Comparison of ENCODE assay signal across 9 cellular contexts in genomic region chr18:31497404-31497710, GRCh38. TPM values are rescaled to one million over a fixed set of nuclear protein-coding genes. Genes with fewer than 3 reads are reported as not detected.
A peak's percentile ranks its signal among the peaks of the same experiment; 100 is the strongest.
DNase-seq lines count a peak whose midpoint lies in the region; ATAC-seq and TF ChIP-seq lines count a peak whose summit lies in the region.
"Had no signal": no experiment of that assay in that cellular context is flagged by ENCODE, and none has a peak within 500 bp of the region (broad histone marks: within the 10 kb centered on the region; RNA-seq: fewer than 3 reads in every experiment).

No MANE protein-coding gene starts in this region.

- H3K36me3 Mint-ChIP-seq in activated naive CD4-positive, alpha-beta T cell treated with anti-CD3 and anti-CD28 coated beads, Interleukin-2, amount 50 U/mL, for 24 hours = no peaks in the 10 kb centered on the region
- H3K36me3 Mint-ChIP-seq in activated naive CD4-positive, alpha-beta T cell treated with anti-CD3 and anti-CD28 coated beads, Interleukin-2, amount 50 U/mL, for 72 hours = no peaks in the 10 kb centered on the region
- H3K36me3 Mint-ChIP-seq: activated CD8-positive, alpha-beta memory T cell treated with anti-CD3 and anti-CD28 coated beads, Interleukin-2, amount 10 ng/mL, durations not matched to agents 7 days and 5 days had no signal

- WGBS in ectodermal cell, 2 experiments = 6 to 14% methylated on average over 12 to 13 of the region's 13 CpGs

- H3K4me1 Mint-ChIP-seq in activated naive CD4-positive, alpha-beta T cell treated with anti-CD3 and anti-CD28 coated beads, Interleukin-2, amount 50 U/mL, for 24 hours = peaks cover 3% of the 10 kb centered on the region

- no peak for ATAC-seq in activated naive CD4-positive, alpha-beta T cell treated with anti-CD3 and anti-CD28 coated beads, Interleukin-2, amount 50 U/mL, for 72 hours
- ATAC-seq in mucosa of descending colon (peak; percentile 44), upper lobe of right lung (no peak), HG03139 (IDR thresholded peaks at IDR 0.05; ENCODE audit: unreplicated experiment) (no peak), GM18861 (IDR thresholded peaks at IDR 0.05; ENCODE audit: unreplicated experiment) (no peak)

- H3K27me3 ChIP-seq in ectodermal cell (ENCODE audit: control insufficient read depth, insufficient read depth, low read length, poor library complexity, severe bottlenecking) = peaks cover 28% of the 10 kb centered on the region
- H3K27me3 ChIP-seq in upper lobe of right lung = peaks cover 12% of the 10 kb centered on the region

- peak overlapping the region; percentile 24 for H3K4me3 Mint-ChIP-seq in activated naive CD4-positive, alpha-beta T cell treated with anti-CD3 and anti-CD28 coated beads, Interleukin-2, amount 50 U/mL, for 24 hours
- H3K4me3 Mint-ChIP-seq: activated CD8-positive, alpha-beta memory T cell treated with anti-CD3 and anti-CD28 coated beads, Interleukin-2, amount 10 ng/mL, durations not matched to agents 7 days and 5 days had no signal

- peaks cover 22% of the 10 kb centered on the region for H3K27me3 Mint-ChIP-seq in activated naive CD4-positive, alpha-beta T cell treated with anti-CD3 and anti-CD28 coated beads, Interleukin-2, amount 50 U/mL, for 24 hours

- H3K9me3 ChIP-seq in ectodermal cell (ENCODE audit: control insufficient read depth, low read length) = no peaks in the 10 kb centered on the region
- H3K9me3 ChIP-seq in mucosa of descending colon = no peaks in the 10 kb centered on the region
- no peaks in the 10 kb centered on the region for H3K9me3 ChIP-seq in upper lobe of right lung

- no peak for TF ChIP-seq CTCF in mucosa of descending colon (IDR thresholded peaks at IDR 0.05)
- TF ChIP-seq CTCF in upper lobe of right lung (IDR thresholded peaks at IDR 0.05) = no peak

- H3K4me3 ChIP-seq in ectodermal cell (ENCODE audit: insufficient read depth, low read depth, low read length) (peak overlapping the region; percentile 95), mucosa of descending colon (no peak overlapping the region), upper lobe of right lung (peak overlapping the region; percentile 53)

- intact Hi-C loops in mucosa of descending colon (cut with DNase I, micrococcal nuclease) = no loop called here
- intact Hi-C loops in upper lobe of right lung (cut with DNase I) = no loop called here

- H3K27ac Mint-ChIP-seq in activated naive CD4-positive, alpha-beta T cell treated with anti-CD3 and anti-CD28 coated beads, Interleukin-2, amount 50 U/mL, for 24 hours = no peak overlapping the region
- H3K27ac Mint-ChIP-seq in activated naive CD4-positive, alpha-beta T cell treated with anti-CD3 and anti-CD28 coated beads, Interleukin-2, amount 50 U/mL, for 72 hours = no peak overlapping the region
- H3K27ac Mint-ChIP-seq: activated CD8-positive, alpha-beta memory T cell treated with anti-CD3 and anti-CD28 coated beads, Interleukin-2, amount 10 ng/mL, durations not matched to agents 7 days and 5 days had no signal

- H3K36me3 ChIP-seq in ectodermal cell (ENCODE audit: control insufficient read depth, insufficient read depth, low read length) = no peaks in the 10 kb centered on the region
- H3K36me3 ChIP-seq in mucosa of descending colon (ENCODE audit: low read depth) = no peaks in the 10 kb centered on the region
- H3K36me3 ChIP-seq in upper lobe of right lung = no peaks in the 10 kb centered on the region

- peaks cover 8% of the 10 kb centered on the region for H3K4me1 ChIP-seq in ectodermal cell (ENCODE audit: control insufficient read depth, insufficient read depth, low read length)
- peaks cover 17% of the 10 kb centered on the region for H3K4me1 ChIP-seq in mucosa of descending colon (ENCODE audit: low read depth)
- peaks cover 3% of the 10 kb centered on the region for H3K4me1 ChIP-seq in upper lobe of right lung

- DNase-seq in activated naive CD4-positive, alpha-beta T cell treated with anti-CD3 and anti-CD28 coated beads, Interleukin-2, amount 50 U/mL, for 72 hours (ENCODE audit: low spot score in 2 of 2) = no peak
- no peak for DNase-seq in mucosa of descending colon
- no peak for DNase-seq in upper lobe of right lung
- DNase-seq in NCI-H345 (lab: John Stamatoyannopoulos, UW) = no peak
- DNase-seq: activated CD8-positive, alpha-beta memory T cell treated with anti-CD3 and anti-CD28 coated beads, Interleukin-2, amount 10 ng/mL, durations not matched to agents 7 days and 5 days had no signal

- H3K27ac ChIP-seq in ectodermal cell (ENCODE audit: insufficient read depth, low read depth, low read length, poor library complexity, severe bottlenecking) (no peak overlapping the region), upper lobe of right lung (peak overlapping the region; percentile 76)

- no peaks in the 10 kb centered on the region for H3K9me3 Mint-ChIP-seq in activated naive CD4-positive, alpha-beta T cell treated with anti-CD3 and anti-CD28 coated beads, Interleukin-2, amount 50 U/mL, for 24 hours
- H3K9me3 Mint-ChIP-seq in activated naive CD4-positive, alpha-beta T cell treated with anti-CD3 and anti-CD28 coated beads, Interleukin-2, amount 50 U/mL, for 72 hours = no peaks in the 10 kb centered on the region

RNA-seq across cellular contexts. Expression of gene DSG2, which starts 0.6 kb away (rescaled TPM):
- under 1 TPM; 0.23 to 0.82 TPM for total RNA-seq in activated naive CD4-positive, alpha-beta T cell treated with anti-CD3 and anti-CD28 coated beads, Interleukin-2, amount 50 U/mL, for 72 hours
- polyA plus RNA-seq in ectodermal cell (2013, experiment 1 of 4) = 50.6 TPM
- polyA plus RNA-seq in ectodermal cell (2013, experiment 2 of 4) = 56.5 TPM
- 50.5 TPM for polyA plus RNA-seq in ectodermal cell (2013, experiment 3 of 4)
- polyA plus RNA-seq in ectodermal cell (2013, experiment 4 of 4) = 53.4 TPM
- total RNA-seq in mucosa of descending colon (100 to 1,000 TPM; 131 to 341 (median 305) TPM), upper lobe of right lung (34.2 TPM)

RNA-seq across cellular contexts. Expression of gene DSG3, which starts 49.8 kb away (rescaled TPM):
- total RNA-seq in activated naive CD4-positive, alpha-beta T cell treated with anti-CD3 and anti-CD28 coated beads, Interleukin-2, amount 50 U/mL, for 72 hours = not detected
- not detected for polyA plus RNA-seq in ectodermal cell (2013, experiment 1 of 4)
- not detected for polyA plus RNA-seq in ectodermal cell (2013, experiment 2 of 4)
- polyA plus RNA-seq in ectodermal cell (2013, experiment 3 of 4) = not detected
- not detected for polyA plus RNA-seq in ectodermal cell (2013, experiment 4 of 4)
- total RNA-seq in mucosa of descending colon = 1 to 10 TPM in 1 of 3 donors, under 1 TPM in 2; 0.06 to 1.0 (median 0.14) TPM
- total RNA-seq in upper lobe of right lung = 0.12 TPM
- total RNA-seq: activated CD8-positive, alpha-beta memory T cell treated with anti-CD3 and anti-CD28 coated beads, Interleukin-2, amount 10 ng/mL, durations not matched to agents 7 days and 5 days had no signal

Comparison
In these comparisons a context has a peak if more than half of its experiments do, and no peak if none do; other contexts are left out.
1. RNA of gene DSG2, which starts 0.6 kb away (total RNA-seq): 131 to 341 TPM in mucosa of descending colon and 34.2 TPM in upper lobe of right lung (single experiment); 0.23 to 0.82 TPM in activated naive CD4-positive, alpha-beta T cell treated with anti-CD3 and anti-CD28 coated beads, Interleukin-2, amount 50 U/mL, for 72 hours; every median in the first group is over 10 times any median in the second.